ENCODE assay signal across 1 cellular context in genomic region chr1:164310166-164310565, GRCh38.
TF ChIP-seq lines count a peak whose summit lies in the region.

No MANE protein-coding gene starts in this region.

TF ChIP-seq in GM23338, 12 proteins besides CTCF, POLR2A, EP300 and RAD21 (continued from another document):
- TF ChIP-seq REST (IDR thresholded peaks at IDR 0.05; ENCODE audit: unreplicated experiment) (no peak), CREB1 (CRISPR knock-in tag; IDR thresholded peaks at IDR 0.05; ENCODE audit: low read depth) (no peak)
